In the genomic region with DNA sequence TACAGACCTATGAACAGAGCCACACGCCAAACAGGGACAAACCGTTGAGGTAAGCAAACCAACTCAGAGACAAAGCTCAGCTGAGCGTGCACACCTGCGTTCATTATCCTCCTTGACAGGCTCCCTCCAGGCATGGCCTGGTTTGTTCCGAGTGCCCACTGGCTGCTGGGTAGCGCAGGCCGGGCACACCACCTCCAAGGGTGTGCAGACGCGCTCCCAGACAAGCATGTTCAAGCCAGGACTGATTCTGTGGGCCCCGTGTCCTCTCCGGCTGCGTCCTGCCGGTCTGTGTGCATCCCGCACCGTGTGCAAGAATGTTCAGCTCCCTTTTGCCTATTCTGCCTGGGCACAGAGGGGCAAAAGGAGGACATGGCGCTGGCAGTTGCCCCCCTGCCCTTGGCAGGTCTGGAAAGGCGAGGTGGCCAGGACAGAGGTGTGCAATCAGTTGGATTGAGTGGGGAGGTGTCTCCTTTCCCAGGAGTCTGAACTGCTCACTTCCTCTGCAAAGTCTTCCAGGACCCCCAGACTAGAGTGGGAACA, we compare ENCODE assay signal across 1 cellular context.
TF ChIP-seq lines count a peak whose summit lies in the region.

No MANE protein-coding gene starts in this region.

TF ChIP-seq in HepG2, 621 proteins besides CTCF, POLR2A, EP300 and RAD21:
- TF ChIP-seq KAT2B (IDR thresholded peaks at IDR 0.05; ENCODE audit: borderline replicate concordance, low read depth, low read length) (no peak), ZNF891 (CRISPR knock-in tag; IDR thresholded peaks at IDR 0.05) (peak; percentile 21; the same call in 1 of the 2 replicates), DR1 (CRISPR knock-in tag; IDR thresholded peaks at IDR 0.05) (no peak), MIER3 (CRISPR knock-in tag; IDR thresholded peaks at IDR 0.05; ENCODE audit: borderline replicate concordance) (no peak), YY1 (IDR thresholded peaks at IDR 0.05; ENCODE audit: insufficient read depth, insufficient replicate concordance, low read depth, low read length) (no peak), NCOA1 (CRISPR knock-in tag; IDR thresholded peaks at IDR 0.05) (0 out of 2 replicates have a peak, but pooled peaks have one; percentile 27)
- TF ChIP-seq, protein P1, sequence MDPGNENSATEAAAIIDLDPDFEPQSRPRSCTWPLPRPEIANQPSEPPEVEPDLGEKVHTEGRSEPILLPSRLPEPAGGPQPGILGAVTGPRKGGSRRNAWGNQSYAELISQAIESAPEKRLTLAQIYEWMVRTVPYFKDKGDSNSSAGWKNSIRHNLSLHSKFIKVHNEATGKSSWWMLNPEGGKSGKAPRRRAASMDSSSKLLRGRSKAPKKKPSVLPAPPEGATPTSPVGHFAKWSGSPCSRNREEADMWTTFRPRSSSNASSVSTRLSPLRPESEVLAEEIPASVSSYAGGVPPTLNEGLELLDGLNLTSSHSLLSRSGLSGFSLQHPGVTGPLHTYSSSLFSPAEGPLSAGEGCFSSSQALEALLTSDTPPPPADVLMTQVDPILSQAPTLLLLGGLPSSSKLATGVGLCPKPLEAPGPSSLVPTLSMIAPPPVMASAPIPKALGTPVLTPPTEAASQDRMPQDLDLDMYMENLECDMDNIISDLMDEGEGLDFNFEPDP (CRISPR knock-in tag; conservative IDR thresholded peaks at IDR 0.05): 0 out of 2 replicates have a peak, but pooled peaks have one; percentile 57
